Comparison of ENCODE assay signal across 9 cellular contexts in genomic region chr1:84307398-84307797, GRCh38.
"Had no signal": no experiment of that assay in that cellular context is flagged by ENCODE, and none has a peak within 500 bp of the region (broad histone marks: within the 10 kb centered on the region; RNA-seq: fewer than 3 reads in every experiment).

No MANE protein-coding gene starts in this region.

- ATAC-seq: GM23338, HCT116 had no signal

- H3K4me3 ChIP-seq: GM23248, GM23338, HAP-1 had no signal

- H2AFZ ChIP-seq: GM23248, GM23338 had no signal

- H3K9me3 ChIP-seq: HAP-1 had no signal

- H3K4me2 ChIP-seq: GM23338 had no signal

- H3K36me3 ChIP-seq: HAP-1 had no signal

- H3K9ac ChIP-seq: GM23248 had no signal

- DNase-seq: GM23248, GOT3, H7, H9, HCEC 1CT, HFFc6 had no signal

- H3K27ac ChIP-seq: GM23248 had no signal
